ENCODE assay signal across 18 cellular contexts in the genomic region with DNA sequence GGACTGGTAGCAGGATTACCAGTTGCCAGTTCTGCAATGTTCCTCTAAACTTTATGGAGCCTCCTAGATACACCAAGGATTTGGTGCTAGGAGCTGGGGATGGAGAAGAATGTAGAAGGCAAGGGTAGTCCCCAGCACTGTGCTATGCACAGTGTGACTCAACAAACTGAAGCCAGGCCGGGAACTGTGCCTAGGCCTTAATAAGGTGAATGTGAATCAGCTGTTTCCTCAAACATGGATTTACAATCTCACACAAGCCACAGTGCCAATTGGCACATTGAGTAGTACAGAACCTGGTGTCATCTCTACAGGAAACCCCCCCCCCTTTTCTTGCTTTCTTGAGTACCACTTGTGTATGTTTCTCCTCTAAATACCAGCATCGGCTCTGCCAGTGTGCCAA.
"Had no signal": no experiment of that assay in that cellular context is flagged by ENCODE, and none has a peak within 500 bp of the region (broad histone marks: within the 10 kb centered on the region; RNA-seq: fewer than 3 reads in every experiment).

No MANE protein-coding gene starts in this region.

- DNase-seq: effector CD4-positive, alpha-beta T cell; endodermal cell; erythroblast; heart right ventricle; hypothalamus; kidney glomerular epithelial cell; naive thymus-derived CD8-positive, alpha-beta T cell; posterior cingulate gyrus; right cardiac atrium; small intestine; stimulated activated CD4-positive, alpha-beta T cell treated with anti-CD3 and anti-CD28 coated beads, Interleukin-12 subunit alpha, Interleukin-12 subunit beta, amount 100 ng/mL, for 4 hours; stimulated activated naive CD4-positive, alpha-beta T cell; stomach; substantia nigra; trophoblast cell had no signal

- H3K27ac ChIP-seq: coronary artery, heart right ventricle, neutrophil, stomach, thoracic aorta had no signal

- H3K9me3 ChIP-seq: heart right ventricle, neutrophil, stomach, thoracic aorta had no signal

- H3K4me3 Mint-ChIP-seq: endodermal cell; naive thymus-derived CD8-positive, alpha-beta T cell had no signal

- H3K4me1 ChIP-seq: heart right ventricle, stomach had no signal

- ATAC-seq: heart right ventricle; naive thymus-derived CD8-positive, alpha-beta T cell; right cardiac atrium had no signal

- H3K27me3 ChIP-seq: heart right ventricle, neutrophil, stomach had no signal

- H3K27ac Mint-ChIP-seq: endodermal cell had no signal

- H3K4me1 Mint-ChIP-seq: endodermal cell had no signal

- H3K27me3 Mint-ChIP-seq: naive thymus-derived CD8-positive, alpha-beta T cell had no signal

- H3K9me3 Mint-ChIP-seq: endodermal cell; naive thymus-derived CD8-positive, alpha-beta T cell had no signal

- H3K4me3 ChIP-seq: coronary artery, heart right ventricle, stomach, thoracic aorta had no signal
